9 cellular contexts compared by ENCODE assay signal in genomic region chr1:157193702-157194391, GRCh38. TPM values are rescaled to one million over a fixed set of nuclear protein-coding genes. Genes with fewer than 3 reads are reported as not detected.
DNase-seq lines count a peak whose midpoint lies in the region; ATAC-seq and TF ChIP-seq lines count a peak whose summit lies in the region.
"Had no signal": no experiment of that assay in that cellular context is flagged by ENCODE, and none has a peak within 500 bp of the region (broad histone marks: within the 10 kb centered on the region; RNA-seq: fewer than 3 reads in every experiment).

No MANE protein-coding gene starts in this region.

- H3K4me2 ChIP-seq in Karpas-422 (ENCODE audit: low read depth, low read length, poor library complexity, severe bottlenecking), result no peak overlapping the region

- peak; percentile 95 for TF ChIP-seq CTCF in Panc1 (IDR thresholded peaks at IDR 0.05)

- H3K36me3 ChIP-seq in Karpas-422 (ENCODE audit: insufficient read depth, low read length) (no peaks in the 10 kb centered on the region), Panc1 (ENCODE audit: control insufficient read depth, insufficient read depth, low read length) (no peaks in the 10 kb centered on the region)
- H3K36me3 ChIP-seq: tibial artery had no signal

- CTCF ChIA-PET in Panc1 (lab: Charles Lee), result no interaction called here

- ATAC-seq in Panc1, result peak; percentile 75
- ATAC-seq in left cardiac atrium, result no peak
- no peak for ATAC-seq in GM19324 (IDR thresholded peaks at IDR 0.05; ENCODE audit: low FRiP score, unreplicated experiment)
- no peak for ATAC-seq in HG02884 (IDR thresholded peaks at IDR 0.05; ENCODE audit: unreplicated experiment)

- H3K79me2 ChIP-seq in Karpas-422 (ENCODE audit: low read length), result no peaks in the 10 kb centered on the region

- H4K20me1 ChIP-seq in Karpas-422 (ENCODE audit: insufficient read depth, low read depth, low read length), result no peaks in the 10 kb centered on the region

- DNase-seq in Daoy (ENCODE audit: low read depth) (peak; percentile 67), Karpas-422 (peak; percentile 85), Panc1 (ENCODE audit: low read depth, low spot score) (peak; percentile 30), left cardiac atrium (peak; percentile 59), skeletal muscle cell (ENCODE audit: low read depth) (peak; percentile 5)
- peak; percentile 7 for DNase-seq in activated effector memory CD4-positive, alpha-beta T cell treated with Interleukin-2 at 50 U/mL for 16 hours

- in situ Hi-C loops in Panc1 (cut with HindIII; ENCODE audit: low pct_unique_long_range_greater_than_20kb, low sequenced_read_pairs), result no loop called here

- H3K4me1 ChIP-seq in Karpas-422 (ENCODE audit: low read length) (no peaks in the 10 kb centered on the region), Panc1 (ENCODE audit: control insufficient read depth, insufficient read depth, low read length) (no peaks in the 10 kb centered on the region)

- BruUV-seq in Panc1 (replicated peaks; lab: Mats Ljungman, UMichigan), result no TSS peak

- intact Hi-C loops in Panc1 (cut with micrococcal nuclease; ENCODE audit: unreplicated experiment), result loop anchor here (2.0 to 5.0 kb wide), 2 partner anchors 168 to 295 kb away; no protein-coding TSS in a partner anchor
- intact Hi-C loops in left cardiac atrium (cut with DNase I), result loop anchor here in 1 of 2 donors (2.0 to 10.0 kb wide), 2 partner anchors 171 to 295 kb away; no protein-coding TSS in a partner anchor

- H3K27me3 ChIP-seq in Karpas-422 (ENCODE audit: low read length) (no peaks in the 10 kb centered on the region), Panc1 (ENCODE audit: control insufficient read depth, insufficient read depth, low read length) (peaks cover 10% of the 10 kb centered on the region)

- no peak overlapping the region for H3K4me3 ChIP-seq in Karpas-422 (ENCODE audit: low read length)
- no peak overlapping the region for H3K4me3 ChIP-seq in Panc1 (ENCODE audit: low read depth in 2 of 2, low read length in 2 of 2)
- H3K4me3 ChIP-seq in skeletal muscle cell (ENCODE audit: low read depth, low read length), result no peak overlapping the region
- H3K4me3 ChIP-seq: tibial artery had no signal

- H3K9ac ChIP-seq in Karpas-422 (ENCODE audit: low read length), result no peak overlapping the region

- no peak overlapping the region for H2AFZ ChIP-seq in Karpas-422 (ENCODE audit: low read length)

- POLR2A ChIA-PET in Panc1 (lab: Charles Lee), result no interaction called here

- no peaks in the 10 kb centered on the region for H3K9me2 ChIP-seq in Karpas-422 (replicated peaks; ENCODE audit: insufficient read depth, low read length)

- H3K9me3 ChIP-seq in Karpas-422 (ENCODE audit: low read length) (no peaks in the 10 kb centered on the region), Panc1 (ENCODE audit: control insufficient read depth, insufficient read depth, low read depth, low read length) (no peaks in the 10 kb centered on the region)
- H3K9me3 ChIP-seq: tibial artery had no signal

- H3K27ac ChIP-seq in Karpas-422 (ENCODE audit: low read length), result no peak overlapping the region
- no peak overlapping the region for H3K27ac ChIP-seq in Panc1 (ENCODE audit: low read length)
- H3K27ac ChIP-seq: tibial artery had no signal

RNA-seq across cellular contexts. Expression of gene ETV3, which starts 55.7 kb away (rescaled TPM):
- 6.7 and 7.1 TPM in 2 replicates for total RNA-seq in Daoy (2014; rRNA removed; shearing (Covaris generic))
- 11.9 and 12.3 TPM in 2 replicates for total RNA-seq in Karpas-422 (2014; rRNA removed; shearing (Covaris generic); ENCODE audit: low replicate concordance)
- total RNA-seq in Panc1 (2021; ENCODE audit: unreplicated experiment), result 22.2 TPM
- 8.9 TPM for polyA plus RNA-seq in Panc1 (2012; ENCODE audit: insufficient read length)
- 10 to 100 TPM; 17.3 to 21.4 TPM for total RNA-seq in left cardiac atrium

Comparison
In these comparisons a context has a peak if more than half of its experiments do, and no peak if none do; other contexts are left out.
1. DNase-seq: peak in every context shown above with its lines; median percentile 85 in Karpas-422; 67 in Daoy; 59 in left cardiac atrium; 30 in Panc1; 7 in activated effector memory CD4-positive, alpha-beta T cell treated with Interleukin-2 at 50 U/mL for 16 hours; 5 in skeletal muscle cell.